In genomic region chr19:45492627-45493470, GRCh38 we compare ENCODE assay signal across 8 cellular contexts. TPM values are rescaled to one million over a fixed set of nuclear protein-coding genes. Genes with fewer than 3 reads are reported as not detected.
DNase-seq lines count a peak whose midpoint lies in the region; ATAC-seq, FAIRE-seq and TF ChIP-seq lines count a peak whose summit lies in the region.

No MANE protein-coding gene starts in this region.

- H3K36me3 ChIP-seq in HUES6 (ENCODE audit: control insufficient read depth, insufficient read depth, low read length), result 0 out of 2 replicates have a peak, but pooled peaks cover 12% of the 10 kb centered on the region
- H3K36me3 ChIP-seq in K562 (ENCODE audit: control insufficient read depth, insufficient read depth, low read length), result no peaks in the 10 kb centered on the region
- no peaks in the 10 kb centered on the region for H3K36me3 ChIP-seq in effector memory CD4-positive, alpha-beta T cell (ENCODE audit: control insufficient read depth, insufficient read depth, low read length)

- peaks cover 1% of the 10 kb centered on the region; the same call in 1 of the 2 replicates for H3K4me1 ChIP-seq in HUES6 (ENCODE audit: control insufficient read depth, insufficient read depth, low read length)
- peaks cover 7 to 53% of the 10 kb centered on the region in 2 experiments; a peak in 4 of 5 replicates for H3K4me1 ChIP-seq in K562 (replicated peaks in 1 of 2; ENCODE audit: control insufficient read depth in 2 of 2, insufficient read depth in 2 of 2, low read length in 2 of 2)
- H3K4me1 ChIP-seq in effector memory CD4-positive, alpha-beta T cell (ENCODE audit: control insufficient read depth, insufficient read depth, low read length, poor library complexity, severe bottlenecking), result peaks cover 24% of the 10 kb centered on the region

- POLR2A ChIA-PET in K562 (lab: Yijun Ruan, JAX), result interaction anchor here (0.7 to 1.6 kb wide), 2 partner anchors 14 to 25 kb away, joined by 4 to 6 read pairs; partner anchors contain the start of gene FOSB

- H3K4me1 Mint-ChIP-seq in CD14-positive monocyte, result peaks cover 33% of the 10 kb centered on the region
- H3K4me1 Mint-ChIP-seq in stimulated activated naive CD8-positive, alpha-beta T cell treated with anti-CD3 and anti-CD28 coated beads, Interleukin-15, Interleukin-2, amounts not matched to agents 100 ng/mL and 50 ng/mL, for 24 hours (ENCODE audit: low read depth), result peaks cover 37% of the 10 kb centered on the region

- H3K9ac ChIP-seq in HUES6 (ENCODE audit: low read length), result peak overlapping the region; percentile 78
- peak overlapping the region; percentile 67 to 94 for H3K9ac ChIP-seq in K562 (ENCODE audit: insufficient read depth in 1 of 2, low read depth in 2 of 2, low read length in 2 of 2)

- intact Hi-C loops in CD14-positive monocyte (cut with micrococcal nuclease), result loop anchor here (5.0 to 10.0 kb wide), 3 partner anchors 34 to 192 kb away; no protein-coding TSS in a partner anchor
- intact Hi-C loops in K562 (cut with micrococcal nuclease), result no loop called here

- TF ChIP-seq EP300 in K562 (IDR thresholded peaks at IDR 0.05; ENCODE audit: low read length), result no peak

- H3K27ac ChIP-seq in HUES6 (ENCODE audit: low read depth, low read length) (peak overlapping the region; percentile 57; the same call in 1 of the 2 replicates), K562 (ENCODE audit: extremely low read depth, low read depth, low read length) (peak overlapping the region; percentile 77)
- no peak overlapping the region for H3K27ac ChIP-seq in effector memory CD4-positive, alpha-beta T cell (ENCODE audit: insufficient read depth, low read length, poor library complexity, severe bottlenecking)

- 1% methylated on average over 24 of the region's 32 CpGs for WGBS in K562 (ENCODE audit: insufficient coverage, low coverage, missing lambda C conversion rate)

- TSS peak; percentile 75 for BruUV-seq in K562 (replicated peaks; lab: Mats Ljungman, UMichigan)

- peak; percentile 88 for FAIRE-seq in K562 (lab: Jason Lieb, UNC)

- H3K27ac Mint-ChIP-seq in CD14-positive monocyte, result no peak overlapping the region
- no peak overlapping the region for H3K27ac Mint-ChIP-seq in stimulated activated naive CD8-positive, alpha-beta T cell treated with anti-CD3 and anti-CD28 coated beads, Interleukin-15, Interleukin-2, amounts not matched to agents 100 ng/mL and 50 ng/mL, for 24 hours

- no peaks in the 10 kb centered on the region for H3K9me1 ChIP-seq in K562 (ENCODE audit: control insufficient read depth, insufficient read depth, low read length)

- peaks cover 6 to 8% of the 10 kb centered on the region in 2 donors for H3K36me3 Mint-ChIP-seq in CD14-positive monocyte
- no peaks in the 10 kb centered on the region for H3K36me3 Mint-ChIP-seq in stimulated activated naive CD8-positive, alpha-beta T cell treated with anti-CD3 and anti-CD28 coated beads, Interleukin-15, Interleukin-2, amounts not matched to agents 100 ng/mL and 50 ng/mL, for 24 hours (ENCODE audit: low read depth)

- peaks cover 5% of the 10 kb centered on the region; the same call in 1 of the 2 replicates for H3K27me3 ChIP-seq in HUES6 (ENCODE audit: control insufficient read depth, insufficient read depth, low read length)
- peaks cover 3 to 16% of the 10 kb centered on the region in 2 experiments; a peak in 3 of 5 replicates for H3K27me3 ChIP-seq in K562 (ENCODE audit: control insufficient read depth in 2 of 2, insufficient read depth in 2 of 2, low read length in 2 of 2)
- H3K27me3 ChIP-seq in effector memory CD4-positive, alpha-beta T cell (replicated peaks; ENCODE audit: control insufficient read depth, insufficient read depth, low read length, poor library complexity, severe bottlenecking), result peaks cover 10% of the 10 kb centered on the region

- H3K4me2 ChIP-seq in K562 (ENCODE audit: insufficient read depth, low read length), result peak overlapping the region; percentile 82

- peaks cover 30 to 50% (median 39%) of the 10 kb centered on the region in 3 donors for H3K27me3 Mint-ChIP-seq in CD14-positive monocyte (ENCODE audit: low read depth in 3 of 3)
- peaks cover 20% of the 10 kb centered on the region for H3K27me3 Mint-ChIP-seq in stimulated activated naive CD8-positive, alpha-beta T cell treated with anti-CD3 and anti-CD28 coated beads, Interleukin-15, Interleukin-2, amounts not matched to agents 100 ng/mL and 50 ng/mL, for 24 hours

- in situ Hi-C loops in K562 (cut with MboI), result no loop called here

- CTCF ChIA-PET in K562 (lab: Yijun Ruan, JAX; ENCODE audit: low intra/inter-chr PET ratio), result interaction anchor here (1.0 to 1.3 kb wide), 3 partner anchors 14 to 150 kb away, joined by 4 to 7 read pairs (median 4); no protein-coding TSS in a partner anchor

- no peaks in the 10 kb centered on the region for H4K20me1 ChIP-seq in K562 (replicated peaks; ENCODE audit: control insufficient read depth, insufficient read depth, low read length)

- peak overlapping the region; percentile 90 for H2AFZ ChIP-seq in K562 (ENCODE audit: low read depth, low read length)

- peak overlapping the region; percentile 80 for H3K4me3 ChIP-seq in HUES6 (ENCODE audit: low read depth, low read length)
- peak overlapping the region; percentile 60 for H3K4me3 ChIP-seq in K562
- H3K4me3 ChIP-seq in effector memory CD4-positive, alpha-beta T cell (ENCODE audit: insufficient read depth, low read depth, low read length, poor library complexity, severe bottlenecking), result no peak overlapping the region

- peak; percentile 77 for TF ChIP-seq POLR2A in K562 (conservative IDR thresholded peaks at IDR 0.05)

- no peak for TF ChIP-seq RAD21 in K562 (CRISPR knock-in tag; conservative IDR thresholded peaks at IDR 0.05 in 1 of 2, IDR thresholded peaks at IDR 0.05 in 1 of 2)

- DNase-seq in CD14-positive monocyte (ENCODE audit: low spot score), result no peak
- peak; percentile 84 to 93 (median 88) for DNase-seq in K562 (ENCODE audit: extremely low read depth in 1 of 4, low spot score in 3 of 4)
- DNase-seq in iris pigment epithelial cell (ENCODE audit: low read depth), result peak; percentile 72
- DNase-seq in effector memory CD4-positive, alpha-beta T cell, result no peak
- DNase-seq in activated CD4-positive, alpha-beta T cell treated with anti-CD3 and anti-CD28 coated beads for 4 hours, result no peak

- peak overlapping the region; percentile 71 to 81 for H3K4me3 Mint-ChIP-seq in CD14-positive monocyte
- peak overlapping the region; percentile 56 for H3K4me3 Mint-ChIP-seq in stimulated activated naive CD8-positive, alpha-beta T cell treated with anti-CD3 and anti-CD28 coated beads, Interleukin-15, Interleukin-2, amounts not matched to agents 100 ng/mL and 50 ng/mL, for 24 hours

- H3K79me2 ChIP-seq in K562 (ENCODE audit: control insufficient read depth, insufficient read depth, low read length), result peaks cover 6% of the 10 kb centered on the region; the same call in 1 of the 3 replicates

- no peaks in the 10 kb centered on the region for H3K9me3 ChIP-seq in HUES6 (ENCODE audit: control insufficient read depth, insufficient read depth, low read depth, low read length)
- no peaks in the 10 kb centered on the region for H3K9me3 ChIP-seq in K562 (replicated peaks; ENCODE audit: control insufficient read depth, insufficient read depth, low read depth, low read length)
- no peaks in the 10 kb centered on the region for H3K9me3 ChIP-seq in effector memory CD4-positive, alpha-beta T cell (ENCODE audit: control insufficient read depth, low read length)

- peak; percentile 86 for ATAC-seq in K562
- no peak for ATAC-seq in GM19455 (IDR thresholded peaks at IDR 0.05; ENCODE audit: unreplicated experiment)

- peaks cover 0 to 6% (median 2%) of the 10 kb centered on the region in 7 donors for H3K9me3 Mint-ChIP-seq in CD14-positive monocyte
- no peaks in the 10 kb centered on the region for H3K9me3 Mint-ChIP-seq in stimulated activated naive CD8-positive, alpha-beta T cell treated with anti-CD3 and anti-CD28 coated beads, Interleukin-15, Interleukin-2, amounts not matched to agents 100 ng/mL and 50 ng/mL, for 24 hours

- TF ChIP-seq CTCF in CD14-positive monocyte (IDR thresholded peaks at IDR 0.05) (no peak), K562 (IDR thresholded peaks at IDR 0.05 in 2 of 3, conservative IDR thresholded peaks at IDR 0.05 in 1 of 3; ENCODE audit: insufficient read depth in 2 of 3, low read depth in 1 of 3, low read length in 3 of 3) (no peak)

RNA-seq across cellular contexts. Expression of gene RTN2, which starts 4.0 kb away (rescaled TPM):
- polyA plus RNA-seq in CD14-positive monocyte (1 to 10 TPM; 1.5 to 2.7 TPM), K562 (2011; rRNA removed) (14.1 and 23.1 TPM in 2 replicates), K562 (2014; fragmentation: Illumina TruSeq; extraction: Trizol) (18.6 and 23.7 TPM in 2 replicates), K562 (2014; fragmentation: Nextera tagmentation; extraction: Ambion mirVana) (under 1 TPM; 0.53 to 0.69 TPM), K562 (2014; rRNA removed) (12.3 and 18.7 TPM in 2 replicates)
- 9.6 and 30.7 TPM in 2 replicates for total RNA-seq in K562 (2011; cell fraction: chromatin; rRNA removed; ENCODE audit: low replicate concordance)
- 33.3 and 36.9 TPM in 2 replicates for total RNA-seq in K562 (2011; cell fraction: nucleolus; rRNA removed)
- 17.6 and 21.3 TPM in 2 replicates for total RNA-seq in K562 (2011; cell fraction: nucleoplasm; rRNA removed)
- total RNA-seq in K562 (2014; rRNA removed) (9.3 and 20.1 TPM in 2 replicates), K562 (2014; rRNA removed; fragmentation: Illumina TruSeq; extraction: Trizol) (6.9 and 7.2 TPM in 2 replicates), K562 (2015; rRNA removed; fragmentation: Illumina TruSeq; extraction: Trizol) (7.2 and 8.3 TPM in 2 replicates), K562 (2021) (21.4 and 24.3 TPM in 2 replicates)
- 28.2 and 40.0 TPM in 2 replicates for polyA plus RNA-seq in K562 (2011; cell fraction: cytosol; rRNA removed)
- polyA plus RNA-seq in K562 (2011; cell fraction: nucleus; rRNA removed), result 19.8 and 28.9 TPM in 2 replicates
- 30.4 and 54.3 TPM in 2 replicates for polyA plus RNA-seq in K562 (2012)
- 7.4 and 8.3 TPM in 2 replicates for polyA minus RNA-seq in K562 (2011; rRNA and poly(A)+ RNA removed)
- 20.7 and 22.8 TPM in 2 replicates for polyA minus RNA-seq in K562 (2011; cell fraction: cytosol; rRNA and poly(A)+ RNA removed)
- polyA minus RNA-seq in K562 (2011; cell fraction: nucleus; rRNA and poly(A)+ RNA removed), result 9.0 and 16.4 TPM in 2 replicates

RNA-seq across cellular contexts. Expression of gene PPM1N, which starts 5.4 kb away (rescaled TPM):
- 1 to 10 TPM; 1.3 to 2.7 TPM for polyA plus RNA-seq in CD14-positive monocyte
- total RNA-seq in K562 (2011; cell fraction: chromatin; rRNA removed; ENCODE audit: low replicate concordance), result 2.8 and 3.4 TPM in 2 replicates
- total RNA-seq in K562 (2011; cell fraction: nucleolus; rRNA removed), result 3.5 and 5.0 TPM in 2 replicates
- total RNA-seq in K562 (2011; cell fraction: nucleoplasm; rRNA removed), result 2.3 and 3.4 TPM in 2 replicates
- total RNA-seq in K562 (2014; rRNA removed), result 6.2 and 8.7 TPM in 2 replicates
- 5.4 and 6.1 TPM in 2 replicates for total RNA-seq in K562 (2014; rRNA removed; fragmentation: Illumina TruSeq; extraction: Trizol)
- 6.0 and 6.5 TPM in 2 replicates for total RNA-seq in K562 (2015; rRNA removed; fragmentation: Illumina TruSeq; extraction: Trizol)
- total RNA-seq in K562 (2021), result 6.4 and 7.6 TPM in 2 replicates
- 4.5 and 7.8 TPM in 2 replicates for polyA plus RNA-seq in K562 (2011; rRNA removed)
- polyA plus RNA-seq in K562 (2011; cell fraction: cytosol; rRNA removed), result 7.5 and 9.8 TPM in 2 replicates
- polyA plus RNA-seq in K562 (2011; cell fraction: nucleus; rRNA removed), result 7.9 and 8.8 TPM in 2 replicates
- polyA plus RNA-seq in K562 (2012), result 9.6 and 13.5 TPM in 2 replicates
- polyA plus RNA-seq in K562 (2014; fragmentation: Illumina TruSeq; extraction: Trizol), result 8.5 and 10.4 TPM in 2 replicates
- polyA plus RNA-seq in K562 (2014; fragmentation: Nextera tagmentation; extraction: Ambion mirVana), result 10 to 100 TPM; 13.0 to 15.6 TPM
- polyA plus RNA-seq in K562 (2014; rRNA removed), result 14.0 and 15.7 TPM in 2 replicates
- polyA minus RNA-seq in K562 (2011; rRNA and poly(A)+ RNA removed), result 1.2 and 1.8 TPM in 2 replicates
- 1.1 and 1.3 TPM in 2 replicates for polyA minus RNA-seq in K562 (2011; cell fraction: cytosol; rRNA and poly(A)+ RNA removed)
- 1.5 and 1.8 TPM in 2 replicates for polyA minus RNA-seq in K562 (2011; cell fraction: nucleus; rRNA and poly(A)+ RNA removed)

RNA-seq across cellular contexts. Expression of gene VASP, which starts 14.4 kb away (rescaled TPM):
- polyA plus RNA-seq in CD14-positive monocyte, result 100 to 1,000 TPM; 132 to 144 TPM
- total RNA-seq in K562 (2011; cell fraction: chromatin; rRNA removed; ENCODE audit: low replicate concordance), result 123 and 279 TPM in 2 replicates
- total RNA-seq in K562 (2011; cell fraction: nucleolus; rRNA removed), result 127 and 148 TPM in 2 replicates
- total RNA-seq in K562 (2011; cell fraction: nucleoplasm; rRNA removed), result 106 and 127 TPM in 2 replicates
- 207 and 522 TPM in 2 replicates for total RNA-seq in K562 (2014; rRNA removed)
- 98.6 and 104 TPM in 2 replicates for total RNA-seq in K562 (2014; rRNA removed; fragmentation: Illumina TruSeq; extraction: Trizol)
- total RNA-seq in K562 (2015; rRNA removed; fragmentation: Illumina TruSeq; extraction: Trizol), result 112 and 114 TPM in 2 replicates
- total RNA-seq in K562 (2021), result 248 and 261 TPM in 2 replicates
- polyA plus RNA-seq in K562 (2011; rRNA removed), result 92.0 and 102 TPM in 2 replicates
- 80.7 and 337 TPM in 2 replicates for polyA plus RNA-seq in K562 (2011; cell fraction: cytosol; rRNA removed)
- polyA plus RNA-seq in K562 (2011; cell fraction: nucleus; rRNA removed), result 119 and 149 TPM in 2 replicates
- polyA plus RNA-seq in K562 (2012), result 109 and 183 TPM in 2 replicates
- polyA plus RNA-seq in K562 (2014; fragmentation: Illumina TruSeq; extraction: Trizol), result 169 and 182 TPM in 2 replicates
- polyA plus RNA-seq in K562 (2014; fragmentation: Nextera tagmentation; extraction: Ambion mirVana), result 10 to 100 TPM; 16.7 to 22.6 TPM
- polyA plus RNA-seq in K562 (2014; rRNA removed), result 148 and 251 TPM in 2 replicates
- polyA minus RNA-seq in K562 (2011; rRNA and poly(A)+ RNA removed), result 55.1 and 66.5 TPM in 2 replicates
- 131 and 134 TPM in 2 replicates for polyA minus RNA-seq in K562 (2011; cell fraction: cytosol; rRNA and poly(A)+ RNA removed)
- polyA minus RNA-seq in K562 (2011; cell fraction: nucleus; rRNA and poly(A)+ RNA removed), result 72.3 and 93.4 TPM in 2 replicates

RNA-seq across cellular contexts. Expression of gene FOSB, which starts 25.1 kb away (rescaled TPM):
- polyA plus RNA-seq in CD14-positive monocyte (10 to 100 TPM; 27.3 to 28.2 TPM), K562 (2011; rRNA removed) (0.25 and 0.27 TPM in 2 replicates), K562 (2014; fragmentation: Illumina TruSeq; extraction: Trizol) (1.2 and 1.4 TPM in 2 replicates), K562 (2014; fragmentation: Nextera tagmentation; extraction: Ambion mirVana) (under 1 TPM; 0.11 to 0.30 TPM), K562 (2014; rRNA removed) (0.93 and 2.9 TPM in 2 replicates)
- 2.1 and 8.8 TPM in 2 replicates for total RNA-seq in K562 (2011; cell fraction: chromatin; rRNA removed; ENCODE audit: low replicate concordance)
- total RNA-seq in K562 (2011; cell fraction: nucleolus; rRNA removed), result 4.2 and 6.7 TPM in 2 replicates
- 3.9 and 4.5 TPM in 2 replicates for total RNA-seq in K562 (2011; cell fraction: nucleoplasm; rRNA removed)
- total RNA-seq in K562 (2014; rRNA removed) (1.2 and 1.6 TPM in 2 replicates), K562 (2014; rRNA removed; fragmentation: Illumina TruSeq; extraction: Trizol) (0.73 TPM in 2 replicates), K562 (2015; rRNA removed; fragmentation: Illumina TruSeq; extraction: Trizol) (0.18 and 0.26 TPM in 2 replicates), K562 (2021) (2.4 and 2.7 TPM in 2 replicates)
- polyA plus RNA-seq in K562 (2011; cell fraction: cytosol; rRNA removed), result 0.32 and 0.52 TPM in 2 replicates
- 1.8 and 3.8 TPM in 2 replicates for polyA plus RNA-seq in K562 (2011; cell fraction: nucleus; rRNA removed)
- polyA plus RNA-seq in K562 (2012), result 0.76 and 1.3 TPM in 2 replicates
- 0.54 and 0.77 TPM in 2 replicates for polyA minus RNA-seq in K562 (2011; rRNA and poly(A)+ RNA removed)
- 0.55 and 0.76 TPM in 2 replicates for polyA minus RNA-seq in K562 (2011; cell fraction: cytosol; rRNA and poly(A)+ RNA removed)
- 2.8 and 3.6 TPM in 2 replicates for polyA minus RNA-seq in K562 (2011; cell fraction: nucleus; rRNA and poly(A)+ RNA removed)

Comparison
In these comparisons a context has a peak if more than half of its experiments do, and no peak if none do; other contexts are left out.
1. DNase-seq: peak in K562 (4 of 4) and iris pigment epithelial cell (single experiment); none in CD14-positive monocyte (single experiment), effector memory CD4-positive, alpha-beta T cell (0 of 3) and activated CD4-positive, alpha-beta T cell treated with anti-CD3 and anti-CD28 coated beads for 4 hours (0 of 2).